28 cellular contexts compared by ENCODE assay signal in the genomic region with DNA sequence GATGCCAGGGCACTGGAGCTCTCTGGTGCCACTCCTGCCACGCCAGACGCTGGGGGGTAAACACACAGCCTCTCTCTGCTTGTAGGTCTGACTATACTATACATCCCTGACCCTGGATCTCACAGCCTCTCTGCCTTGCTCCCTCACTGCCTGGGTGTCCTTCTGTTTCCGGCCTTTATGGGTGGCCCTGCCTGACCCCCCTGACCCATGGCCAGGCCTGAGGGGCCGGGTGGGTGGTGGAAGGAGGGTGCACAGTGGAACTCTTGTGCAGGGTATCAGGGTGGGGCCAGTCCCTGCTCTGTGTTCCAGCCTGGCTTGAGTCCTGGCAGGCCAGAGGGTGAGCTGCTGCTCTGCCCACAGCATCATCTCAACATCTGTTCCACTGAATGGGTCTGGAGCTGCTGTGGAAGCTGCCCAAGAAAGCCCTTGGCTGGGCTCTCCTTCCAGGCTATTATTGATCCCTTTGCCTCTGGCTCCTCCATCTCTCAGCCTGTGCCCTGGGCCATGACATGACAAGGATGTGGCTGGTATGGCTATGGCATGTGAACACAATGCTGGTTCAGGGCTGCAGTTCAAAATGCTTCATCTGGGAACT. TPM values are rescaled to one million over a fixed set of nuclear protein-coding genes. Genes with fewer than 3 reads are reported as not detected.
"Had no signal": no experiment of that assay in that cellular context is flagged by ENCODE, and none has a peak within 500 bp of the region (broad histone marks: within the 10 kb centered on the region; RNA-seq: fewer than 3 reads in every experiment).

No MANE protein-coding gene starts in this region.

- H3K4me2 ChIP-seq: hepatocyte, neural progenitor cell had no signal

- H3K4me3 Mint-ChIP-seq: effector memory CD8-positive, alpha-beta T cell; memory B cell; naive thymus-derived CD4-positive, alpha-beta T cell; nephron; neural progenitor cell; stimulated activated effector memory CD8-positive, alpha-beta T cell treated with anti-CD3 and anti-CD28 coated beads, Interleukin-12 subunit alpha, Interleukin-12 subunit beta, amount 100 ng/mL, for 72 hours had no signal

- FAIRE-seq: endometrium, kidney, urothelium cell line had no signal

- H3K9me3 ChIP-seq: gastroesophageal sphincter, heart left ventricle, mucosa of descending colon, ovary, psoas muscle, sigmoid colon, thoracic aorta, tibial nerve, upper lobe of left lung had no signal

- H3K27me3 ChIP-seq: foreskin keratinocyte, gastroesophageal sphincter, heart left ventricle, hepatocyte, neural progenitor cell, ovary, sigmoid colon, tibial nerve, upper lobe of left lung had no signal

- H3K27ac Mint-ChIP-seq: effector memory CD8-positive, alpha-beta T cell; memory B cell; naive thymus-derived CD4-positive, alpha-beta T cell; nephron; neural progenitor cell; stimulated activated effector memory CD8-positive, alpha-beta T cell treated with anti-CD3 and anti-CD28 coated beads, Interleukin-12 subunit alpha, Interleukin-12 subunit beta, amount 100 ng/mL, for 72 hours had no signal

- H3K27ac ChIP-seq: foreskin keratinocyte, gastroesophageal sphincter, heart left ventricle, hepatocyte, neural progenitor cell, ovary, psoas muscle, sigmoid colon, thoracic aorta, tibial nerve, upper lobe of left lung had no signal

- H3K4me3 ChIP-seq: gastroesophageal sphincter, heart left ventricle, hepatocyte, lung, mucosa of descending colon, neural progenitor cell, ovary, psoas muscle, sigmoid colon, thoracic aorta, tibial nerve, upper lobe of left lung had no signal

- H2AFZ ChIP-seq: hepatocyte, neural progenitor cell had no signal

- H3K9ac ChIP-seq: neural progenitor cell had no signal

- H3K4me1 ChIP-seq: psoas muscle had no signal

- H3K79me2 ChIP-seq: hepatocyte had no signal

- H3K36me3 Mint-ChIP-seq: naive thymus-derived CD4-positive, alpha-beta T cell; neural progenitor cell; stimulated activated effector memory CD8-positive, alpha-beta T cell treated with anti-CD3 and anti-CD28 coated beads, Interleukin-12 subunit alpha, Interleukin-12 subunit beta, amount 100 ng/mL, for 72 hours had no signal

- H3K36me3 ChIP-seq: gastroesophageal sphincter, heart left ventricle, neural progenitor cell, ovary, sigmoid colon, thoracic aorta, tibial nerve, upper lobe of left lung had no signal

- DNase-seq: cortex of kidney; effector memory CD8-positive, alpha-beta T cell; foreskin keratinocyte; heart left ventricle; kidney; mucosa of descending colon; naive thymus-derived CD4-positive, alpha-beta T cell; nucleus accumbens; ovary; psoas muscle; sigmoid colon; stimulated activated CD4-positive, alpha-beta T cell treated with anti-CD3 and anti-CD28 coated beads, Interleukin-2, amount 100 ng/mL, for 24 hours; stimulated activated CD4-positive, alpha-beta T cell treated with anti-CD3 and anti-CD28 coated beads, Interleukin-4, amount 100 ng/mL, for 24 hours; stimulated activated naive CD4-positive, alpha-beta T cell treated with Interleukin-2 at 50 U/mL for 16 hours; upper lobe of left lung had no signal

- H3K9me3 Mint-ChIP-seq: effector memory CD8-positive, alpha-beta T cell; memory B cell; naive thymus-derived CD4-positive, alpha-beta T cell; nephron; neural progenitor cell; stimulated activated effector memory CD8-positive, alpha-beta T cell treated with anti-CD3 and anti-CD28 coated beads, Interleukin-12 subunit alpha, Interleukin-12 subunit beta, amount 100 ng/mL, for 72 hours had no signal

- ATAC-seq: effector memory CD8-positive, alpha-beta T cell; foreskin keratinocyte; gastroesophageal sphincter; heart left ventricle; left lobe of liver; mucosa of descending colon; naive thymus-derived CD4-positive, alpha-beta T cell; psoas muscle; right cardiac atrium; stimulated activated effector memory CD8-positive, alpha-beta T cell treated with anti-CD3 and anti-CD28 coated beads, Interleukin-12 subunit alpha, Interleukin-12 subunit beta, amount 100 ng/mL, for 72 hours had no signal

RNA-seq across cellular contexts. Expression of a gene that starts 17.2 kb away (rescaled TPM):
- total RNA-seq: naive thymus-derived CD4-positive, alpha-beta T cell had no signal
- polyA plus RNA-seq: naive thymus-derived CD4-positive, alpha-beta T cell had no signal
